In the genomic region with DNA sequence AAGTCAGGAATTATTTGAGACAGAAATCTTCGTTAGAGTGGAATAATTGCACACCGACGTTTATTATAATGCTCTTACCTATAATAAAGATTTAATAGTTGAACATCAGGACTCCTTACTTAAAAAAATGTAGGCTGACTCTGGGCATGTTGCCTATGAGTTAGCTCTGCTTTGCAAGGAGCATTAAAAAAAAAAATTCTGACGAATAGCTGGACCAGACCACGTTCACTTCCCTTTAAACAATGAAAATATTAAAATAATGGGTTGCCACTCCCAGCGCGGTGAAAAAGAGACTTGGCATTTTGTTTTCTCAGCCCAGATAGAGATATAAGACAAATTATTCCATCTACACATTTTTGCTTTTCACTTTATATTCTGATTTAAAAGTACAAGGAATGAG, we compare ENCODE assay signal across 8 cellular contexts. TPM values are rescaled to one million over a fixed set of nuclear protein-coding genes. Genes with fewer than 3 reads are reported as not detected.
DNase-seq lines count a peak whose midpoint lies in the region; FAIRE-seq and TF ChIP-seq lines count a peak whose summit lies in the region.

No MANE protein-coding gene starts in this region.

- H3K36me3 ChIP-seq in ectodermal cell (ENCODE audit: control insufficient read depth, insufficient read depth, low read length), result no peaks in the 10 kb centered on the region

- 0 to 2% methylated on average over 4 of the region's 7 CpGs for WGBS in ectodermal cell, 2 experiments

- H3K27me3 Mint-ChIP-seq in nephron (ENCODE audit: low read depth), result no peaks in the 10 kb centered on the region

- H3K4me1 Mint-ChIP-seq in nephron, result peaks cover 24% of the 10 kb centered on the region

- peak overlapping the region; percentile 99 to 100 (median 99) for H3K4me3 Mint-ChIP-seq in nephron

- peaks cover 21% of the 10 kb centered on the region for H3K4me1 ChIP-seq in ectodermal cell (ENCODE audit: control insufficient read depth, insufficient read depth, low read length)

- H3K9me3 Mint-ChIP-seq in nephron, result no peaks in the 10 kb centered on the region

- H3K27me3 ChIP-seq in ectodermal cell (ENCODE audit: control insufficient read depth, insufficient read depth, low read length, poor library complexity, severe bottlenecking), result no peaks in the 10 kb centered on the region

- no peak for TF ChIP-seq CTCF in nephron (IDR thresholded peaks at IDR 0.05; ENCODE audit: unreplicated experiment in 3 of 3)

- peak overlapping the region; percentile 98 to 99 (median 99) for H3K27ac Mint-ChIP-seq in nephron

- H3K4me3 ChIP-seq in GM08714 (ENCODE audit: low read length) (peak overlapping the region; percentile 89), ectodermal cell (ENCODE audit: insufficient read depth, low read depth, low read length) (peak overlapping the region; percentile 92)

- peaks cover 2% of the 10 kb centered on the region for H3K9me3 ChIP-seq in ectodermal cell (ENCODE audit: control insufficient read depth, low read length)

- H3K27ac ChIP-seq in ectodermal cell (ENCODE audit: insufficient read depth, low read depth, low read length, poor library complexity, severe bottlenecking), result peak overlapping the region; percentile 92

- no peaks in the 10 kb centered on the region for H3K36me3 Mint-ChIP-seq in nephron (ENCODE audit: low read depth)

- peak; percentile 33 for DNase-seq in NCI-H748 (lab: John Stamatoyannopoulos, UW; ENCODE audit: unreplicated experiment)
- DNase-seq in hepatic stellate cell (ENCODE audit: low spot score), result no peak
- no peak for DNase-seq in RCC 7860 (ENCODE audit: low spot score)
- DNase-seq in stimulated activated CD4-positive, alpha-beta T cell treated with anti-CD3 and anti-CD28 coated beads, Interleukin-4, amount 100 ng/mL, for 4 hours, result no peak
- no peak for DNase-seq in NCI-H524 (lab: John Stamatoyannopoulos, UW)

- FAIRE-seq in RCC 7860 (lab: Jason Lieb, UNC), result no peak

RNA-seq across cellular contexts. Expression of a gene that starts 0.5 kb away (rescaled TPM):
- polyA plus RNA-seq in ectodermal cell (2013, experiment 1 of 4), result 11.4 TPM
- polyA plus RNA-seq in ectodermal cell (2013, experiment 2 of 4), result 14.3 TPM
- polyA plus RNA-seq in ectodermal cell (2013, experiment 3 of 4), result 8.2 TPM
- 9.3 TPM for polyA plus RNA-seq in ectodermal cell (2013, experiment 4 of 4)

RNA-seq across cellular contexts. Expression of a gene that starts 0.9 kb away (rescaled TPM):
- polyA plus RNA-seq in ectodermal cell (2013, experiment 1 of 4), result 248 TPM
- polyA plus RNA-seq in ectodermal cell (2013, experiment 2 of 4), result 242 TPM
- 196 TPM for polyA plus RNA-seq in ectodermal cell (2013, experiment 3 of 4)
- 215 TPM for polyA plus RNA-seq in ectodermal cell (2013, experiment 4 of 4)

RNA-seq across cellular contexts. Expression of a gene that starts 51.3 kb away (rescaled TPM):
- polyA plus RNA-seq in ectodermal cell (2013, experiment 1 of 4), result 56.6 TPM
- 52.2 TPM for polyA plus RNA-seq in ectodermal cell (2013, experiment 2 of 4)
- 41.9 TPM for polyA plus RNA-seq in ectodermal cell (2013, experiment 3 of 4)
- 44.5 TPM for polyA plus RNA-seq in ectodermal cell (2013, experiment 4 of 4)
